8 cellular contexts compared by ENCODE assay signal in genomic region chr3:53129344-53129743, GRCh38. TPM values are rescaled to one million over a fixed set of nuclear protein-coding genes. Genes with fewer than 3 reads are reported as not detected.
DNase-seq lines count a peak whose midpoint lies in the region; ATAC-seq and TF ChIP-seq lines count a peak whose summit lies in the region.

No MANE protein-coding gene starts in this region.

- no peaks in the 10 kb centered on the region for H3K27me3 Mint-ChIP-seq in CD8-positive, alpha-beta memory T cell
- H3K27me3 Mint-ChIP-seq in endodermal cell (ENCODE audit: insufficient read depth): peaks cover 5% of the 10 kb centered on the region

- H3K36me3 Mint-ChIP-seq in CD8-positive, alpha-beta memory T cell: peaks cover 0 to 35% (median 7%) of the 10 kb centered on the region in 3 donors
- H3K36me3 Mint-ChIP-seq in endodermal cell (ENCODE audit: low read depth): peaks cover 14% of the 10 kb centered on the region

- H3K27me3 ChIP-seq in CD8-positive, alpha-beta memory T cell (ENCODE audit: insufficient read depth, low read length, poor library complexity, severe bottlenecking): no peaks in the 10 kb centered on the region
- H3K27me3 ChIP-seq in endodermal cell (ENCODE audit: control insufficient read depth, insufficient read depth, low read length, poor library complexity, severe bottlenecking) (no peaks in the 10 kb centered on the region), neutrophil (no peaks in the 10 kb centered on the region)

- CTCF ChIA-PET in CD8-positive, alpha-beta memory T cell (lab: Charles Lee): interaction anchor here (1.0 kb wide), 1 partner anchor 67 kb away, joined by 3 read pairs; no protein-coding TSS in a partner anchor
- CTCF ChIA-PET in OCI-LY7 (lab: Charles Lee; ENCODE audit: unreplicated experiment): interaction anchor here (0.9 kb wide), 1 partner anchor 42 kb away, joined by 3 read pairs; no protein-coding TSS in a partner anchor

- no peak for DNase-seq in CD8-positive, alpha-beta memory T cell
- DNase-seq in OCI-LY7 (ENCODE audit: low spot score) (no peak), endodermal cell (no peak), hippocampal formation (lab: John Stamatoyannopoulos, UW) (no peak)

- peak overlapping the region; percentile 91 to 98 (median 93) for H3K4me3 Mint-ChIP-seq in CD8-positive, alpha-beta memory T cell
- H3K4me3 Mint-ChIP-seq in endodermal cell: peak overlapping the region; percentile 90

- TF ChIP-seq CTCF in OCI-LY7 (conservative IDR thresholded peaks at IDR 0.05; ENCODE audit: low read length): no peak
- no peak for TF ChIP-seq CTCF in endodermal cell (conservative IDR thresholded peaks at IDR 0.05)
- no peak for TF ChIP-seq CTCF in neutrophil (IDR thresholded peaks at IDR 0.05)

- POLR2A ChIA-PET in CD8-positive, alpha-beta memory T cell (lab: Charles Lee): interaction anchor here (1.1 kb wide), 1 partner anchor 60 kb away, joined by 3 read pairs; no protein-coding TSS in a partner anchor
- POLR2A ChIA-PET in OCI-LY7 (lab: Charles Lee): interaction anchor here (0.5 to 1.5 kb wide), 12 partner anchors 9 to 559 kb away, joined by 3 to 6 read pairs (median 4); partner anchors contain the start of gene NEK4

- peak overlapping the region; percentile 88 for H3K9ac ChIP-seq in endodermal cell (ENCODE audit: extremely low read depth, low read length, poor library complexity, severe bottlenecking)

- peak overlapping the region; percentile 99 to 100 (median 100) for H3K27ac Mint-ChIP-seq in CD8-positive, alpha-beta memory T cell
- peak overlapping the region; percentile 98 for H3K27ac Mint-ChIP-seq in endodermal cell

- peaks cover 21% of the 10 kb centered on the region for H3K79me2 ChIP-seq in OCI-LY7 (ENCODE audit: insufficient read depth, low read depth, low read length)

- H3K36me3 ChIP-seq in CD8-positive, alpha-beta memory T cell (ENCODE audit: insufficient read depth, low read length): peaks cover 10% of the 10 kb centered on the region
- H3K36me3 ChIP-seq in OCI-LY7 (ENCODE audit: insufficient read depth, low read length) (peaks cover 26% of the 10 kb centered on the region), endodermal cell (ENCODE audit: control insufficient read depth, insufficient read depth, low read length) (peaks cover 22% of the 10 kb centered on the region), neutrophil (no peaks in the 10 kb centered on the region)

- H2AFZ ChIP-seq in OCI-LY7 (ENCODE audit: low read length): no peak overlapping the region

- no TSS peak for BruUV-seq in OCI-LY7 (replicated peaks; lab: Mats Ljungman, UMichigan)

- H4K20me1 ChIP-seq in OCI-LY7 (ENCODE audit: insufficient read depth, low read length): no peaks in the 10 kb centered on the region

- ATAC-seq in GM21526 (IDR thresholded peaks at IDR 0.05; ENCODE audit: low FRiP score, unreplicated experiment) (no peak), HG03354 (IDR thresholded peaks at IDR 0.05; ENCODE audit: poor library complexity, severe bottlenecking, unreplicated experiment) (no peak), HG02588 (IDR thresholded peaks at IDR 0.05; ENCODE audit: unreplicated experiment) (no peak)

- peak overlapping the region; percentile 73 for H3K4me3 ChIP-seq in CD8-positive, alpha-beta memory T cell (ENCODE audit: low read length)
- peak overlapping the region; percentile 96 for H3K4me3 ChIP-seq in OCI-LY7 (ENCODE audit: low read depth, low read length, poor library complexity, severe bottlenecking)
- peak overlapping the region; percentile 95 for H3K4me3 ChIP-seq in endodermal cell (ENCODE audit: low read length)
- H3K4me3 ChIP-seq in neutrophil (ENCODE audit: low read depth in 1 of 2, low read length in 1 of 2): peak overlapping the region; percentile 76

- intact Hi-C loops in OCI-LY7 (cut with micrococcal nuclease; ENCODE audit: unreplicated experiment): no loop called here

- H3K27ac ChIP-seq in CD8-positive, alpha-beta memory T cell (ENCODE audit: low read depth, low read length): peak overlapping the region; percentile 89
- H3K27ac ChIP-seq in OCI-LY7 (ENCODE audit: low read depth, low read length, poor library complexity, severe bottlenecking): peak overlapping the region; percentile 65
- H3K27ac ChIP-seq in endodermal cell (ENCODE audit: low read depth, low read length): no peak overlapping the region
- H3K27ac ChIP-seq in neutrophil: peak overlapping the region; percentile 94

- peaks cover 20 to 30% (median 26%) of the 10 kb centered on the region in 3 donors for H3K4me1 Mint-ChIP-seq in CD8-positive, alpha-beta memory T cell
- H3K4me1 Mint-ChIP-seq in endodermal cell: peaks cover 17% of the 10 kb centered on the region

- H3K4me1 ChIP-seq in CD8-positive, alpha-beta memory T cell (ENCODE audit: insufficient read depth, low read length): peaks cover 22% of the 10 kb centered on the region
- H3K4me1 ChIP-seq in OCI-LY7 (ENCODE audit: insufficient read depth, low read length, poor library complexity, severe bottlenecking) (peaks cover 28% of the 10 kb centered on the region), endodermal cell (ENCODE audit: control insufficient read depth, insufficient read depth, low read length) (peaks cover 4% of the 10 kb centered on the region), neutrophil (ENCODE audit: control insufficient read depth in 1 of 2, insufficient read depth in 1 of 2, low read depth in 1 of 2, low read length in 1 of 2) (peaks cover 65 to 75% of the 10 kb centered on the region in 2 experiments)

- 93 to 100% methylated on average over 2 to 3 of the region's 3 CpGs for WGBS in endodermal cell (ENCODE audit: insufficient coverage in 1 of 2, insufficient read length in 1 of 2), 2 experiments

- H3K9me3 ChIP-seq in CD8-positive, alpha-beta memory T cell (ENCODE audit: low read length): no peaks in the 10 kb centered on the region
- H3K9me3 ChIP-seq in OCI-LY7 (ENCODE audit: low read length): no peaks in the 10 kb centered on the region
- no peaks in the 10 kb centered on the region for H3K9me3 ChIP-seq in endodermal cell (ENCODE audit: control insufficient read depth, low read length)
- no peaks in the 10 kb centered on the region for H3K9me3 ChIP-seq in neutrophil

- peak overlapping the region; percentile 83 for H3K4me2 ChIP-seq in OCI-LY7 (ENCODE audit: low read length)

- no peaks in the 10 kb centered on the region for H3K9me2 ChIP-seq in OCI-LY7 (ENCODE audit: insufficient read depth, low read length)

- no peaks in the 10 kb centered on the region for H3K9me3 Mint-ChIP-seq in CD8-positive, alpha-beta memory T cell
- H3K9me3 Mint-ChIP-seq in endodermal cell: no peaks in the 10 kb centered on the region

RNA-seq across cellular contexts. Expression of gene RFT1, which starts 0.9 kb away (rescaled TPM):
- 10 to 100 TPM; 52.7 to 58.5 TPM for total RNA-seq in CD8-positive, alpha-beta memory T cell
- polyA plus RNA-seq in CD8-positive, alpha-beta memory T cell: 31.3 TPM
- 9.9 and 15.8 TPM in 2 replicates for total RNA-seq in OCI-LY7 (2014; rRNA removed; shearing (Covaris generic))
- total RNA-seq in OCI-LY7 (2022) (34.7 and 34.8 TPM in 2 replicates), endodermal cell (10 to 100 TPM; 29.3 to 35.2 TPM)
- polyA plus RNA-seq in endodermal cell (2013, experiment 1 of 2): 27.5 TPM
- polyA plus RNA-seq in endodermal cell (2013, experiment 2 of 2): 22.1 TPM

RNA-seq across cellular contexts. Expression of gene PRKCD, which starts 31.7 kb away (rescaled TPM):
- total RNA-seq in CD8-positive, alpha-beta memory T cell: 10 to 100 TPM; 27.2 to 27.3 TPM
- 27.3 TPM for polyA plus RNA-seq in CD8-positive, alpha-beta memory T cell
- 9.5 and 13.3 TPM in 2 replicates for total RNA-seq in OCI-LY7 (2014; rRNA removed; shearing (Covaris generic))
- total RNA-seq in OCI-LY7 (2022) (91.6 and 108 TPM in 2 replicates), endodermal cell (10 to 100 TPM; 19.9 to 26.6 TPM)
- polyA plus RNA-seq in endodermal cell (2013, experiment 1 of 2): 14.3 TPM
- 15.7 TPM for polyA plus RNA-seq in endodermal cell (2013, experiment 2 of 2)
